Comparison of ENCODE assay signal across 13 cellular contexts in genomic region chr4:130705023-130705422, GRCh38.
"Had no signal": no experiment of that assay in that cellular context is flagged by ENCODE, and none has a peak within 500 bp of the region (broad histone marks: within the 10 kb centered on the region; RNA-seq: fewer than 3 reads in every experiment).

No MANE protein-coding gene starts in this region.

- H3K9me3 ChIP-seq: right atrium auricular region, tibial artery had no signal

- H3K4me3 ChIP-seq: right atrium auricular region, skin epidermis, tibial artery, uterus had no signal

- H3K27ac ChIP-seq: right atrium auricular region, skin epidermis, tibial artery, uterus, WERI-Rb-1 had no signal

- H3K4me1 ChIP-seq: right atrium auricular region, tibial artery, uterus had no signal

- H3K36me3 ChIP-seq: right atrium auricular region, tibial artery, uterus, WERI-Rb-1 had no signal

- ATAC-seq: activated CD4-positive, alpha-beta T cell treated with anti-CD3 and anti-CD28 coated beads for 36 hours; activated CD8-positive, alpha-beta T cell treated with anti-CD3 and anti-CD28 coated beads, Interleukin-2, amount 10 ng/mL, durations not matched to agents 7 days and 5 days; left colon; natural killer cell had no signal

- DNase-seq: activated CD4-positive, alpha-beta T cell treated with anti-CD3 and anti-CD28 coated beads for 36 hours; activated CD8-positive, alpha-beta memory T cell treated with anti-CD3 and anti-CD28 coated beads, Interleukin-2, amount 50 U/mL, for 48 hours; activated CD8-positive, alpha-beta T cell treated with anti-CD3 and anti-CD28 coated beads, Interleukin-2, amount 10 ng/mL, durations not matched to agents 7 days and 5 days; aorta; foreskin melanocyte; head of caudate nucleus; left colon; natural killer cell; tibial artery; uterus; WERI-Rb-1 had no signal

- H3K27me3 ChIP-seq: right atrium auricular region, tibial artery, uterus had no signal
